12 cellular contexts compared by ENCODE assay signal in the genomic region with DNA sequence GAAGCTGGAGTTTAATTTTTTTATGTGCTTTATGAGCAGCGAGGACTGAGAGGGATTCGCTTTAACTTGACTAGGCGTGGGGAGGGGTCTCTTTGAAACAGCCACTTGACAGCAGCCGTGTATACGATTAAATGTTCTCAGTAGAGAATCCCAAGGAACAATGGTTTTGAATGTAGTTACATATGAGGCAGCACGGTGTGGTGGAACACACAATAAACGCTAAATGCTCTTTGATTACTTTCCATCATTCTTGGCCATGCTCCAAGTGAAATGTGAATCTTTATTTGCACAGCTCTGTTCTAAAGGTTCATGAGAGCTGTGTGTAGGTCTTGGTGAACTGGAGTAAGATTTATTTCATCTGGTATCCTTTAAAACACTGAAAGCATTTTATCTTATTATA.
A peak's percentile ranks its signal among the peaks of the same experiment; 100 is the strongest.
DNase-seq lines count a peak whose midpoint lies in the region; ATAC-seq, FAIRE-seq and TF ChIP-seq lines count a peak whose summit lies in the region.
"Had no signal": no experiment of that assay in that cellular context is flagged by ENCODE, and none has a peak within 500 bp of the region (broad histone marks: within the 10 kb centered on the region; RNA-seq: fewer than 3 reads in every experiment).

No MANE protein-coding gene starts in this region.

- WGBS in thymus = 56% methylated on average over 7 of the region's 7 CpGs

- FAIRE-seq in endothelial cell of umbilical vein (lab: Jason Lieb, UNC) (no peak), kidney (lab: Jason Lieb, UNC) (no peak)

- H3K36me3 ChIP-seq in endothelial cell of umbilical vein (ENCODE audit: control insufficient read depth in 2 of 2, extremely low read depth in 1 of 2, insufficient read depth in 2 of 2, low read length in 2 of 2) (no peaks in the 10 kb centered on the region), thymus (ENCODE audit: control insufficient read depth, insufficient read depth) (no peaks in the 10 kb centered on the region), kidney (ENCODE audit: control insufficient read depth in 1 of 2, insufficient read depth in 2 of 2, low read length in 2 of 2) (no peaks in the 10 kb centered on the region)

- H3K9ac ChIP-seq in endothelial cell of umbilical vein (replicated peaks; ENCODE audit: extremely low read depth, insufficient read depth, low read length) (no peak overlapping the region), kidney (ENCODE audit: low read length in 2 of 2) (no peak overlapping the region)

- TF ChIP-seq CTCF in endothelial cell of umbilical vein (IDR thresholded peaks at IDR 0.05; ENCODE audit: extremely low read depth in 1 of 2, insufficient read depth in 1 of 2, low read depth in 1 of 2, low read length in 2 of 2) (no peak), kidney (IDR thresholded peaks at IDR 0.05; ENCODE audit: borderline replicate concordance, extremely low read depth, insufficient read depth) (no peak)

- intact Hi-C loops in endothelial cell of umbilical vein (cut with micrococcal nuclease) (no loop called here), kidney (cut with DNase I) (no loop called here)

- dilution Hi-C loops in endothelial cell of umbilical vein (cut with MboI; ENCODE audit: extremely low pct_ligation_motif_present, low sequenced_read_pairs) = no loop called here

- H3K4me1 ChIP-seq in endothelial cell of umbilical vein (ENCODE audit: control insufficient read depth, extremely low read depth, insufficient read depth, low read length) = peaks cover 10% of the 10 kb centered on the region
- peaks cover 25% of the 10 kb centered on the region for H3K4me1 ChIP-seq in thymus (ENCODE audit: control insufficient read depth, insufficient read depth, low read length)
- peaks cover 0 to 2% of the 10 kb centered on the region in 2 donors for H3K4me1 ChIP-seq in kidney (ENCODE audit: control insufficient read depth in 1 of 2, insufficient read depth in 1 of 2, low read depth in 1 of 2, low read length in 2 of 2)

- no peaks in the 10 kb centered on the region for H3K27me3 ChIP-seq in endothelial cell of umbilical vein (ENCODE audit: control insufficient read depth in 2 of 2, insufficient read depth in 2 of 2, low read length in 2 of 2)
- no peaks in the 10 kb centered on the region for H3K27me3 ChIP-seq in thymus (ENCODE audit: control insufficient read depth, insufficient read depth)

- ATAC-seq in activated naive CD4-positive, alpha-beta T cell treated with anti-CD3 and anti-CD28 coated beads, Interleukin-2, amount 50 U/mL, for 72 hours = no peak
- ATAC-seq in GM21723 (IDR thresholded peaks at IDR 0.05; ENCODE audit: unreplicated experiment) = no peak

- H3K4me3 ChIP-seq in endothelial cell of umbilical vein (replicated peaks in 1 of 3; ENCODE audit: insufficient read depth in 1 of 3, low read depth in 1 of 3, low read length in 3 of 3) (no peak overlapping the region), thymus (ENCODE audit: low read length) (no peak overlapping the region), kidney (ENCODE audit: low read length in 2 of 2) (no peak overlapping the region)

- peak overlapping the region; percentile 71 for H3K27ac Mint-ChIP-seq in activated naive CD4-positive, alpha-beta T cell treated with anti-CD3 and anti-CD28 coated beads, Interleukin-2, amount 50 U/mL, for 24 hours
- H3K27ac Mint-ChIP-seq in activated naive CD4-positive, alpha-beta T cell treated with anti-CD3 and anti-CD28 coated beads, Interleukin-2, amount 50 U/mL, for 72 hours = no peak overlapping the region
- H3K27ac Mint-ChIP-seq: memory B cell had no signal

- TF ChIP-seq POLR2A in endothelial cell of umbilical vein (IDR thresholded peaks at IDR 0.05; ENCODE audit: low read depth, low read length) = no peak

- peaks cover 76% of the 10 kb centered on the region for H3K4me1 Mint-ChIP-seq in activated naive CD4-positive, alpha-beta T cell treated with anti-CD3 and anti-CD28 coated beads, Interleukin-2, amount 50 U/mL, for 24 hours

- no peak overlapping the region for H2AFZ ChIP-seq in endothelial cell of umbilical vein (ENCODE audit: low read depth, low read length)

- H3K27me3 Mint-ChIP-seq in activated naive CD4-positive, alpha-beta T cell treated with anti-CD3 and anti-CD28 coated beads, Interleukin-2, amount 50 U/mL, for 24 hours = no peaks in the 10 kb centered on the region

- BruUV-seq in endothelial cell of umbilical vein (replicated peaks; lab: Mats Ljungman, UMichigan) = no TSS peak

- no peak overlapping the region for H3K4me2 ChIP-seq in endothelial cell of umbilical vein (ENCODE audit: insufficient read depth, low read length)

- H3K9me1 ChIP-seq in endothelial cell of umbilical vein (replicated peaks; ENCODE audit: control insufficient read depth, extremely low read depth, insufficient read depth, low read length) = no peaks in the 10 kb centered on the region

- H3K36me3 Mint-ChIP-seq in activated naive CD4-positive, alpha-beta T cell treated with anti-CD3 and anti-CD28 coated beads, Interleukin-2, amount 50 U/mL, for 24 hours = no peaks in the 10 kb centered on the region
- no peaks in the 10 kb centered on the region for H3K36me3 Mint-ChIP-seq in activated naive CD4-positive, alpha-beta T cell treated with anti-CD3 and anti-CD28 coated beads, Interleukin-2, amount 50 U/mL, for 72 hours
- H3K36me3 Mint-ChIP-seq: memory B cell had no signal

- H3K9me3 ChIP-seq in endothelial cell of umbilical vein (replicated peaks; ENCODE audit: control insufficient read depth, insufficient read depth, low read length) (no peaks in the 10 kb centered on the region), thymus (ENCODE audit: control insufficient read depth) (no peaks in the 10 kb centered on the region), kidney (ENCODE audit: control insufficient read depth in 1 of 2, low read length in 2 of 2) (no peaks in the 10 kb centered on the region)

- H3K79me2 ChIP-seq in endothelial cell of umbilical vein (ENCODE audit: control insufficient read depth, insufficient read depth, low read length) = no peaks in the 10 kb centered on the region

- no peak for DNase-seq in activated naive CD4-positive, alpha-beta T cell treated with anti-CD3 and anti-CD28 coated beads, Interleukin-2, amount 50 U/mL, for 72 hours (ENCODE audit: low spot score in 2 of 2)
- DNase-seq in NCI-H2171 (lab: John Stamatoyannopoulos, UW) (peak; percentile 22), endothelial cell of umbilical vein (ENCODE audit: low read depth, low spot score) (peak; percentile 30), kidney (no peak), NCI-H82 (lab: John Stamatoyannopoulos, UW) (no peak)
- DNase-seq: activated gamma-delta T cell, NCI-H524, trophoblast cell had no signal

- no peaks in the 10 kb centered on the region for H3K9me3 Mint-ChIP-seq in activated naive CD4-positive, alpha-beta T cell treated with anti-CD3 and anti-CD28 coated beads, Interleukin-2, amount 50 U/mL, for 24 hours
- no peaks in the 10 kb centered on the region for H3K9me3 Mint-ChIP-seq in activated naive CD4-positive, alpha-beta T cell treated with anti-CD3 and anti-CD28 coated beads, Interleukin-2, amount 50 U/mL, for 72 hours
- H3K9me3 Mint-ChIP-seq: memory B cell had no signal

- H3K4me3 Mint-ChIP-seq in activated naive CD4-positive, alpha-beta T cell treated with anti-CD3 and anti-CD28 coated beads, Interleukin-2, amount 50 U/mL, for 24 hours = no peak overlapping the region
- H3K4me3 Mint-ChIP-seq: memory B cell had no signal

- POLR2A ChIA-PET in endothelial cell of umbilical vein (lab: Charles Lee) = no interaction called here

- H3K27ac ChIP-seq in endothelial cell of umbilical vein (ENCODE audit: insufficient read depth, low read depth, low read length) (no peak overlapping the region), thymus (ENCODE audit: low read depth) (peak overlapping the region; percentile 90), kidney (ENCODE audit: low read depth in 2 of 2, low read length in 2 of 2) (no peak overlapping the region)

- CTCF ChIA-PET in endothelial cell of umbilical vein (lab: Charles Lee) = interaction anchor here (0.9 to 2.0 kb wide), 4 partner anchors 15 to 158 kb away, joined by 3 to 6 read pairs (median 4); no protein-coding TSS in a partner anchor

- H4K20me1 ChIP-seq in endothelial cell of umbilical vein (replicated peaks; ENCODE audit: control insufficient read depth, extremely low read depth, insufficient read depth, low read length) = no peaks in the 10 kb centered on the region

TF ChIP-seq in endothelial cell of umbilical vein, 7 proteins besides CTCF, POLR2A, EP300 and RAD21:
- TF ChIP-seq GATA2 (IDR thresholded peaks at IDR 0.05; ENCODE audit: insufficient read depth, insufficient read length, low read depth, low read length) = no peak
- no peak for TF ChIP-seq MYC (IDR thresholded peaks at IDR 0.05; ENCODE audit: low read depth, low read length)
- TF ChIP-seq EZH2 (IDR thresholded peaks at IDR 0.05; ENCODE audit: borderline replicate concordance, low read depth, low read length, severe bottlenecking) = no peak
- no peak for TF ChIP-seq FOS (IDR thresholded peaks at IDR 0.05; ENCODE audit: borderline replicate concordance, insufficient read depth, low read length)
- no peak for TF ChIP-seq JUN (IDR thresholded peaks at IDR 0.05; ENCODE audit: borderline replicate concordance, insufficient read depth, insufficient read length, low read depth)
- no peak for TF ChIP-seq MAX (IDR thresholded peaks at IDR 0.05; ENCODE audit: insufficient read depth, insufficient read length)

Comparison
In these comparisons a context has a peak if more than half of its experiments do, and no peak if none do; other contexts are left out.
1. DNase-seq: peak in NCI-H2171 (single experiment) and endothelial cell of umbilical vein (single experiment); none in activated naive CD4-positive, alpha-beta T cell treated with anti-CD3 and anti-CD28 coated beads, Interleukin-2, amount 50 U/mL, for 72 hours (0 of 2), kidney (single experiment) and NCI-H82 (single experiment).